ENCODE assay signal across 14 cellular contexts in the genomic region with DNA sequence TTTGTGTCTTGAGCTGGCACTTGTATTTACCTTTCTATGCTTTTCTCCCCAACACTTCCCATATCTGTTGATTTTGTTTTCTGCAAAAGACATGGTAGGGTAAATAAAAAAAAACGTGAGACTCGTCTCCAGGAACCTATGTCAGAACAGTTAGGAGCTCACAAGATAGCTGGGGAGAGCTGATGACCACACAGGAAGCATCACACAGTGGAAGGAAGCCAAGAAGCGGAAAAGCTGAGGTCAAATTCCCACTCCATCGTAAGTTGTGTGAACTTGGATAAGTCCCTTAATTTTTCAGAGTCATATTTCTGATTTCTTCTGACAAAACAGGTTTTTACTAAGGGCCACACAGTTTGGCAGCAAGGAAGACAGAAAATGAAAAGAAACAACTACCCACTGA.
A peak's percentile ranks its signal among the peaks of the same experiment; 100 is the strongest.
DNase-seq lines count a peak whose midpoint lies in the region; ATAC-seq and TF ChIP-seq lines count a peak whose summit lies in the region.
"Had no signal": no experiment of that assay in that cellular context is flagged by ENCODE, and none has a peak within 500 bp of the region (broad histone marks: within the 10 kb centered on the region; RNA-seq: fewer than 3 reads in every experiment).

No MANE protein-coding gene starts in this region.

- peaks cover 0 to 5% (median 0%) of the 10 kb centered on the region in 11 experiments; a peak in 1 of 22 replicates for H3K9me3 ChIP-seq in BLaER1 treated with 17β-estradiol and CSF1 and Interleukin-3, amounts not matched to agents 10 nM and 100 nM (replicated peaks in 1 of 11)
- H3K9me3 ChIP-seq in SJCRH30 (replicated peaks), result no peaks in the 10 kb centered on the region

- no peak for ATAC-seq in HG03045 (IDR thresholded peaks at IDR 0.05; ENCODE audit: unreplicated experiment)
- ATAC-seq: PC-3 had no signal

- H3K27ac ChIP-seq in BLaER1 treated with 17β-estradiol and CSF1 and Interleukin-3, amounts not matched to agents 10 nM and 100 nM, result peak overlapping the region in 3 of 11 experiments; percentile 7 to 29 (median 8); a peak in 2 of 22 replicates
- H3K27ac ChIP-seq in SJCRH30 (peak overlapping the region; percentile 74), rectal smooth muscle tissue (ENCODE audit: low read depth, low read length) (no peak overlapping the region)
- H3K27ac ChIP-seq: RWPE1 had no signal

- DNase-seq in SJCRH30 (peak; percentile 31 to 42), fibroblast of villous mesenchyme (ENCODE audit: low read depth) (peak; percentile 21), NCI-H345 treated with DMSO at 0.1 percent for 48 hours (lab: John Stamatoyannopoulos, UW; ENCODE audit: unreplicated experiment) (no peak)
- no peak for DNase-seq in stimulated activated CD4-positive, alpha-beta T cell treated with anti-CD3 and anti-CD28 coated beads, Interleukin-15, amount 100 ng/mL, for 24 hours
- DNase-seq: C1 segment of cervical spinal cord, GF-D8, NCI-H1930, NCI-H446 treated with DMSO at 0.1 percent for 48 hours, NCI-H748 treated with DMSO at 0.1 percent for 48 hours, PC-3 had no signal

- peak overlapping the region; percentile 6 to 69 (median 46) for H3K4me2 ChIP-seq in BLaER1 treated with 17β-estradiol and CSF1 and Interleukin-3, amounts not matched to agents 10 nM and 100 nM

- no peaks in the 10 kb centered on the region for H3K27me3 ChIP-seq in BLaER1 treated with 17β-estradiol and CSF1 and Interleukin-3, amounts not matched to agents 10 nM and 100 nM
- H3K27me3 ChIP-seq in SJCRH30 (no peaks in the 10 kb centered on the region), rectal smooth muscle tissue (ENCODE audit: control insufficient read depth, insufficient read depth, low read length) (no peaks in the 10 kb centered on the region)

- H3K4me3 ChIP-seq in BLaER1 treated with 17β-estradiol and CSF1 and Interleukin-3, amounts not matched to agents 10 nM and 100 nM, result no peak overlapping the region
- no peak overlapping the region for H3K4me3 ChIP-seq in SJCRH30
- H3K4me3 ChIP-seq in fibroblast of villous mesenchyme (ENCODE audit: low read depth, low read length), result no peak overlapping the region
- peak overlapping the region; percentile 8 for H3K4me3 ChIP-seq in rectal smooth muscle tissue (ENCODE audit: low read length)

- peaks cover 16 to 38% (median 26%) of the 10 kb centered on the region in 10 experiments for H3K4me1 ChIP-seq in BLaER1 treated with 17β-estradiol and CSF1 and Interleukin-3, amounts not matched to agents 10 nM and 100 nM
- H3K4me1 ChIP-seq in SJCRH30 (peaks cover 21% of the 10 kb centered on the region), rectal smooth muscle tissue (ENCODE audit: control insufficient read depth, insufficient read depth, low read length) (no peaks in the 10 kb centered on the region)

- H4K20me1 ChIP-seq in BLaER1 treated with 17β-estradiol and CSF1 and Interleukin-3, amounts not matched to agents 10 nM and 100 nM, result no peaks in the 10 kb centered on the region

- TF ChIP-seq CTCF in fibroblast of villous mesenchyme (IDR thresholded peaks at IDR 0.05; ENCODE audit: insufficient read depth, low read depth, low read length), result no peak

- H3K9ac ChIP-seq in BLaER1 treated with 17β-estradiol and CSF1 and Interleukin-3, amounts not matched to agents 10 nM and 100 nM, result no peak overlapping the region
- H3K9ac ChIP-seq in rectal smooth muscle tissue (ENCODE audit: low read length), result no peak overlapping the region

- no peaks in the 10 kb centered on the region for H3K36me3 ChIP-seq in BLaER1 treated with 17β-estradiol and CSF1 and Interleukin-3, amounts not matched to agents 10 nM and 100 nM
- no peaks in the 10 kb centered on the region for H3K36me3 ChIP-seq in SJCRH30
- H3K36me3 ChIP-seq in rectal smooth muscle tissue (ENCODE audit: control insufficient read depth, insufficient read depth, low read length), result no peaks in the 10 kb centered on the region

Comparison
In these comparisons a context has a peak if more than half of its experiments do, and no peak if none do; other contexts are left out.
1. DNase-seq: peak in SJCRH30 (2 of 2) and fibroblast of villous mesenchyme (single experiment); none in NCI-H345 treated with DMSO at 0.1 percent for 48 hours (single experiment) and stimulated activated CD4-positive, alpha-beta T cell treated with anti-CD3 and anti-CD28 coated beads, Interleukin-15, amount 100 ng/mL, for 24 hours (single experiment).